ENCODE assay signal across 16 cellular contexts in genomic region chr5:6473284-6473683, GRCh38. TPM values are rescaled to one million over a fixed set of nuclear protein-coding genes. Genes with fewer than 3 reads are reported as not detected.
"Had no signal": no experiment of that assay in that cellular context is flagged by ENCODE, and none has a peak within 500 bp of the region (broad histone marks: within the 10 kb centered on the region; RNA-seq: fewer than 3 reads in every experiment).

No MANE protein-coding gene starts in this region.

- ATAC-seq: activated naive CD4-positive, alpha-beta T cell treated with anti-CD3 and anti-CD28 coated beads, Interleukin-2, amount 50 U/mL, for 72 hours; left lobe of liver; naive thymus-derived CD8-positive, alpha-beta T cell had no signal

- DNase-seq: activated CD4-positive, CD25-positive, alpha-beta regulatory T cell treated with anti-CD3 and anti-CD28 coated beads, Interleukin-2, amount 50 U/mL, for 72 hours; activated T-cell treated with anti-CD3 and anti-CD28 coated beads, Interleukin-2, amount 50 U/mL, for 1 hour; aorta; brain microvascular endothelial cell; central memory CD4-positive, alpha-beta T cell; effector memory CD4-positive, alpha-beta T cell; naive thymus-derived CD8-positive, alpha-beta T cell; right cardiac atrium; stimulated activated CD4-positive, alpha-beta T cell treated with anti-CD3 and anti-CD28 coated beads, Interleukin-12 subunit alpha, Interleukin-12 subunit beta, amount 100 ng/mL, for 4 hours; stimulated activated CD4-positive, alpha-beta T cell treated with anti-CD3 and anti-CD28 coated beads, Interleukin-4, amount 100 ng/mL, for 4 hours; T-helper 1 cell; WERI-Rb-1 had no signal

- H3K4me1 Mint-ChIP-seq: naive thymus-derived CD8-positive, alpha-beta T cell had no signal

- H3K27ac Mint-ChIP-seq: activated naive CD4-positive, alpha-beta T cell treated with anti-CD3 and anti-CD28 coated beads, Interleukin-2, amount 50 U/mL, for 72 hours; mesothelial cell of epicardium; naive thymus-derived CD8-positive, alpha-beta T cell; neural progenitor cell had no signal

- H3K4me3 Mint-ChIP-seq: mesothelial cell of epicardium; naive thymus-derived CD8-positive, alpha-beta T cell; neural progenitor cell had no signal

- H3K9me3 Mint-ChIP-seq: mesothelial cell of epicardium, neural progenitor cell had no signal

- H3K36me3 Mint-ChIP-seq: mesothelial cell of epicardium, neural progenitor cell had no signal

RNA-seq across cellular contexts. Expression of gene UBE2QL1, which starts 24.6 kb away (rescaled TPM):
- total RNA-seq: activated naive CD4-positive, alpha-beta T cell treated with anti-CD3 and anti-CD28 coated beads, Interleukin-2, amount 50 U/mL, for 72 hours; naive thymus-derived CD8-positive, alpha-beta T cell had no signal
